In genomic region chr1:26126321-26127084, GRCh38 we compare ENCODE assay signal across 8 cellular contexts. TPM values are rescaled to one million over a fixed set of nuclear protein-coding genes. Genes with fewer than 3 reads are reported as not detected.
A peak's percentile ranks its signal among the peaks of the same experiment; 100 is the strongest.
DNase-seq lines count a peak whose midpoint lies in the region; ATAC-seq, FAIRE-seq and TF ChIP-seq lines count a peak whose summit lies in the region.

No MANE protein-coding gene starts in this region.

- ATAC-seq in A549 (no peak), pancreas (peak; percentile 61 to 85 (median 70)), HG02938 (IDR thresholded peaks at IDR 0.05; ENCODE audit: unreplicated experiment) (no peak)

- H2AFZ ChIP-seq in SU-DHL-6 (ENCODE audit: low read depth, low read length, severe bottlenecking) = no peak overlapping the region

- H3K27ac ChIP-seq in A549 (no peak overlapping the region), SU-DHL-6 (ENCODE audit: low read depth, low read length) (peak overlapping the region; percentile 76), pancreas (peak overlapping the region; percentile 12 to 74 (median 48))

- FAIRE-seq in A549 (lab: Jason Lieb, UNC) (no peak), GM19239 (lab: Jason Lieb, UNC) (peak; percentile 82), pancreas (lab: Jason Lieb, UNC) (peak; percentile 67)

- DNase-seq in A549 (ENCODE audit: low read depth in 1 of 2, low spot score in 1 of 2) (peak in 1 of 2 experiments; percentile 25), GM19239 (ENCODE audit: insufficient read length, low spot score) (peak; percentile 44), LoVo (ENCODE audit: low spot score) (peak; percentile 89), MCF 10A (ENCODE audit: unreplicated experiment) (peak; percentile 76), pancreas (no peak), GM03348 (ENCODE audit: low spot score) (no peak)

- H3K36me3 ChIP-seq in SU-DHL-6 (ENCODE audit: low read length) = peaks cover 24% of the 10 kb centered on the region
- no peaks in the 10 kb centered on the region for H3K36me3 ChIP-seq in pancreas

- H3K9ac ChIP-seq in SU-DHL-6 (ENCODE audit: low read length) = peak overlapping the region; percentile 13

- no peaks in the 10 kb centered on the region for H3K9me3 Mint-ChIP-seq in MCF 10A (ENCODE audit: unreplicated experiment)

- H3K4me1 ChIP-seq in A549 (peaks cover 39% of the 10 kb centered on the region), pancreas (peaks cover 31 to 66% (median 65%) of the 10 kb centered on the region in 3 donors)

- no peaks in the 10 kb centered on the region for H3K27me3 ChIP-seq in SU-DHL-6 (ENCODE audit: low read length)
- no peaks in the 10 kb centered on the region for H3K27me3 ChIP-seq in pancreas

- TSS peak; percentile 58 for BruUV-seq in MCF 10A (replicated peaks; lab: Mats Ljungman, UMichigan)

- no peaks in the 10 kb centered on the region for H3K27me3 Mint-ChIP-seq in MCF 10A (ENCODE audit: insufficient read depth, unreplicated experiment)

- no peak overlapping the region for H3K4me3 ChIP-seq in A549
- no peak overlapping the region for H3K4me3 ChIP-seq in SU-DHL-6 (ENCODE audit: insufficient read depth, low read length, poor library complexity, severe bottlenecking)
- H3K4me3 ChIP-seq in pancreas = no peak overlapping the region

- H4K20me1 ChIP-seq in SU-DHL-6 (ENCODE audit: low read depth, low read length) = no peaks in the 10 kb centered on the region

- H3K4me2 ChIP-seq in A549 (peak overlapping the region; percentile 0; the same call in 1 of the 3 replicates), SU-DHL-6 (ENCODE audit: low read depth, low read length, poor library complexity, severe bottlenecking) (peak overlapping the region; percentile 60)

- H3F3A ChIP-seq in SU-DHL-6 (ENCODE audit: insufficient read depth) = peaks cover 14% of the 10 kb centered on the region

- H3K27ac Mint-ChIP-seq in MCF 10A (ENCODE audit: low read depth, unreplicated experiment) = peak overlapping the region; percentile 84

- peaks cover 22% of the 10 kb centered on the region for H3K4me1 Mint-ChIP-seq in MCF 10A (ENCODE audit: insufficient read depth, unreplicated experiment)

- TF ChIP-seq CTCF in A549 (IDR thresholded peaks at IDR 0.05) (no peak), SU-DHL-6 (IDR thresholded peaks at IDR 0.05; ENCODE audit: insufficient read depth, low read length, poor library complexity, severe bottlenecking) (no peak), MCF 10A (IDR thresholded peaks at IDR 0.05; ENCODE audit: unreplicated experiment) (no peak), pancreas (IDR thresholded peaks at IDR 0.05) (no peak)

- H3K79me2 ChIP-seq in SU-DHL-6 (ENCODE audit: insufficient read depth, low read length) = no peaks in the 10 kb centered on the region

- intact Hi-C loops in MCF 10A (cut with micrococcal nuclease) (no loop called here), pancreas (cut with DNase I) (no loop called here)

- no peak for TF ChIP-seq RAD21 in A549 (conservative IDR thresholded peaks at IDR 0.05 in 1 of 2, IDR thresholded peaks at IDR 0.05 in 1 of 2)

- no peaks in the 10 kb centered on the region for H3K9me2 ChIP-seq in SU-DHL-6 (replicated peaks; ENCODE audit: insufficient read depth, low read length)

- POLR2A ChIA-PET in A549 (lab: Yijun Ruan, JAX) (interaction anchor here (1.3 kb wide), 1 partner anchor 15 kb away, joined by 3 read pairs; the partner anchor contains the start of gene PDIK1L), MCF 10A (lab: Yijun Ruan, JAX) (interaction anchor here (0.6 to 9.0 kb wide), 15 partner anchors 9 to 1608 kb away, joined by 3 to 190 read pairs (median 3); partner anchors contain the start of genes CEP85 and PDIK1L)

- CTCF ChIA-PET in A549 (lab: Yijun Ruan, JAX) (interaction anchor here (0.6 to 7.1 kb wide), 11 partner anchors 11 to 224 kb away, joined by 3 to 46 read pairs (median 4); no protein-coding TSS in a partner anchor), MCF 10A (lab: Yijun Ruan, JAX) (interaction anchor here (0.6 to 3.6 kb wide), 14 partner anchors 13 to 1307 kb away, joined by 3 to 27 read pairs (median 4); partner anchors contain the start of gene SH3BGRL3)

- H3K9me3 ChIP-seq in A549 = no peaks in the 10 kb centered on the region
- no peaks in the 10 kb centered on the region for H3K9me3 ChIP-seq in SU-DHL-6 (ENCODE audit: insufficient read depth, low read length)
- H3K9me3 ChIP-seq in pancreas = no peaks in the 10 kb centered on the region

- TF ChIP-seq EP300 in A549 (IDR thresholded peaks at IDR 0.05) = no peak

- 66% methylated on average over 9 of the region's 9 CpGs for WGBS in A549 (ENCODE audit: missing lambda C conversion rate)
- WGBS in pancreas, 2 donors = 60 to 62% methylated on average over 9 of the region's 9 CpGs

- no peaks in the 10 kb centered on the region for H3K36me3 Mint-ChIP-seq in MCF 10A (ENCODE audit: insufficient read depth, unreplicated experiment)

- H3K4me3 Mint-ChIP-seq in MCF 10A (ENCODE audit: unreplicated experiment) = peak overlapping the region; percentile 12

- TF ChIP-seq POLR2A in A549 (IDR thresholded peaks at IDR 0.05; ENCODE audit: low read length) = no peak

TF ChIP-seq in A549, 52 proteins besides CTCF, POLR2A, EP300 and RAD21 (continues in another document):
- TF ChIP-seq HDAC2 (IDR thresholded peaks at IDR 0.05) = no peak
- no peak for TF ChIP-seq MYC (IDR thresholded peaks at IDR 0.05; ENCODE audit: borderline replicate concordance, low read length)
- TF ChIP-seq ZSCAN20 (CRISPR knock-in tag; IDR thresholded peaks at IDR 0.05) = no peak
- TF ChIP-seq ZFP36 (IDR thresholded peaks at IDR 0.05; ENCODE audit: borderline replicate concordance, partially characterized antibody) = no peak
- no peak for TF ChIP-seq BCL3 (IDR thresholded peaks at IDR 0.05)
- TF ChIP-seq HES2 (IDR thresholded peaks at IDR 0.05) = no peak
- no peak for TF ChIP-seq EHF (CRISPR knock-in tag; IDR thresholded peaks at IDR 0.05)

RNA-seq across cellular contexts. Expression of gene PDIK1L, which starts 14.9 kb away (rescaled TPM):
- polyA plus RNA-seq in A549 (2011; rRNA removed) (4.3 and 5.6 TPM in 2 replicates), A549 (2017; fragmentation: RNase III; extraction: RNeasy Plus Mini Kit Qiagen cat#74134 plus additional on column Dnase treatment) (1.8 to 2.3 TPM (median 2.0 TPM) in 3 replicates), pancreas (1 to 10 TPM; 1.7 to 3.6 TPM)
- 0.63 and 0.65 TPM in 2 replicates for polyA plus RNA-seq in A549 (2012; cell fraction: cytosol; rRNA removed)
- polyA plus RNA-seq in A549 (2012; cell fraction: nucleus; rRNA removed) = 0.19 and 0.47 TPM in 2 replicates
- polyA minus RNA-seq in A549 (2011; rRNA and poly(A)+ RNA removed) = 3.3 and 3.6 TPM in 2 replicates
- total RNA-seq in MCF 10A (2022) (10.8 and 10.9 TPM in 2 replicates), pancreas (10 to 100 TPM in 1 of 6 donors, 1 to 10 TPM in 5; 5.9 to 12.1 (median 6.6) TPM)

RNA-seq across cellular contexts. Expression of gene FAM110D, which starts 32.4 kb away (rescaled TPM):
- 0.03 and 0.04 TPM in 2 replicates for polyA plus RNA-seq in A549 (2011; rRNA removed)
- 0.05 TPM in 2 replicates for polyA plus RNA-seq in A549 (2012; cell fraction: cytosol; rRNA removed)
- 0.02 TPM in 1 of 2 replicates, not detected in the other for polyA plus RNA-seq in A549 (2012; cell fraction: nucleus; rRNA removed)
- 0.04 to 0.05 TPM (median 0.04 TPM) in 3 replicates for polyA plus RNA-seq in A549 (2017; fragmentation: RNase III; extraction: RNeasy Plus Mini Kit Qiagen cat#74134 plus additional on column Dnase treatment)
- polyA minus RNA-seq in A549 (2011; rRNA and poly(A)+ RNA removed) = not detected in 2 replicates
- not detected in 2 replicates for total RNA-seq in MCF 10A (2022)
- 1 to 10 TPM in 4 of 6 donors, under 1 TPM in 2; 0.79 to 1.7 (median 1.1) TPM for total RNA-seq in pancreas
- polyA plus RNA-seq in pancreas = 1 to 10 TPM; 2.6 to 3.5 TPM

RNA-seq across cellular contexts. Expression of gene C1orf232, which starts 42.3 kb away (rescaled TPM):
- polyA plus RNA-seq in A549 (2011; rRNA removed) = not detected in 2 replicates
- polyA plus RNA-seq in A549 (2012; cell fraction: cytosol; rRNA removed) = not detected in 2 replicates
- polyA plus RNA-seq in A549 (2012; cell fraction: nucleus; rRNA removed) = not detected in 2 replicates
- not detected in 3 replicates for polyA plus RNA-seq in A549 (2017; fragmentation: RNase III; extraction: RNeasy Plus Mini Kit Qiagen cat#74134 plus additional on column Dnase treatment)
- not detected in 2 replicates for polyA minus RNA-seq in A549 (2011; rRNA and poly(A)+ RNA removed)
- not detected in 2 replicates for total RNA-seq in MCF 10A (2022)
- not detected for total RNA-seq in pancreas
- polyA plus RNA-seq in pancreas = not detected

RNA-seq across cellular contexts. Expression of gene ZNF593, which starts 43.2 kb away (rescaled TPM):
- 25.6 and 27.2 TPM in 2 replicates for polyA plus RNA-seq in A549 (2011; rRNA removed)
- polyA plus RNA-seq in A549 (2012; cell fraction: cytosol; rRNA removed) = 119 and 130 TPM in 2 replicates
- polyA plus RNA-seq in A549 (2012; cell fraction: nucleus; rRNA removed) = 77.8 and 94.1 TPM in 2 replicates
- 40.5 to 45.4 TPM (median 43.7 TPM) in 3 replicates for polyA plus RNA-seq in A549 (2017; fragmentation: RNase III; extraction: RNeasy Plus Mini Kit Qiagen cat#74134 plus additional on column Dnase treatment)
- 12.3 and 20.9 TPM in 2 replicates for polyA minus RNA-seq in A549 (2011; rRNA and poly(A)+ RNA removed)
- 61.5 and 82.6 TPM in 2 replicates for total RNA-seq in MCF 10A (2022)
- 10 to 100 TPM; 18.4 to 36.7 (median 22.1) TPM for total RNA-seq in pancreas
- polyA plus RNA-seq in pancreas = 10 to 100 TPM; 69.9 to 80.7 TPM

RNA-seq across cellular contexts. Expression of gene ZNF593OS, which starts 45.1 kb away (rescaled TPM):
- polyA plus RNA-seq in A549 (2011; rRNA removed) (not detected in 2 replicates), A549 (2017; fragmentation: RNase III; extraction: RNeasy Plus Mini Kit Qiagen cat#74134 plus additional on column Dnase treatment) (not detected in 3 replicates), pancreas (under 1 TPM; 0.35 to 0.68 TPM)
- polyA plus RNA-seq in A549 (2012; cell fraction: cytosol; rRNA removed) = 0.05 TPM in 1 of 2 replicates, not detected in the other
- not detected in 2 replicates for polyA plus RNA-seq in A549 (2012; cell fraction: nucleus; rRNA removed)
- not detected in 2 replicates for polyA minus RNA-seq in A549 (2011; rRNA and poly(A)+ RNA removed)
- total RNA-seq in MCF 10A (2022) (not detected in 2 replicates), pancreas (not detected)

Comparison
In these comparisons a context has a peak if more than half of its experiments do, and no peak if none do; other contexts are left out.
1. ATAC-seq: peak in pancreas (4 of 4); none in A549 (0 of 2) and HG02938 (single experiment).
2. DNase-seq: peak in GM19239 (single experiment), LoVo (single experiment) and MCF 10A (single experiment); none in pancreas (0 of 6) and GM03348 (single experiment).
3. H3K27ac ChIP-seq: peak in SU-DHL-6 (single experiment) and pancreas (4 of 4); none in A549 (0 of 2).